Comparison of ENCODE assay signal across 8 cellular contexts in the genomic region with DNA sequence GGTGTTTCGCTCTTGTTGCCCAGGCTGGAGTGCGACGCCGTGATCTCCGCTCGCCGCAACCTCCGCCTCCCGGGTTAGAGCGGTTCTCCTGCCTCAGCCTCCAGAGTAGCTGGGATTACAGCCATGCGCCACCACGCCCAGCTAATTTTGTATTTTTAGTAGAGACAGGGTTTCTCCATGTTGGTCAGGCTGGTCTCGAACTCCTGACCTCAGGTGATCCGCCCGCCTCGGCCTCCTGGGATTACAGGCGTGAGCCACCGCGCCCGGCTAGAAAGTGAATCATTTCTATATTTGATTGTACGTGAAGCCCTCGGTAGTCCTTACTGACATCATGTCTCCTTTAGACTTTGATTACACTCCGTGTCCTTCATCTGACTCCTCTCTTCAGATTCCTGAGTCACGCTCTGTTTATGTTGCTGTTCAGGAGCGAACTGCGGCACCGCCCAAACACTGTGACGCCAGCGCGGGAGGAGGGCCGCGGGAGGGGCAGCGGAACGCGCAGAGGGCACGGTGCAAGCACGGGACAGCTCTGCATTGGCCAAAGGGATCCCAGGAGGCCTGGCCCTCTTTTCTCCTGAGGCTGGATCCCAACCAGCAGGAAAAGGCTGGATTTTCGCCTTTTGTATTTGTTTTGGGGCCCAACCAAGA. TPM values are rescaled to one million over a fixed set of nuclear protein-coding genes. Genes with fewer than 3 reads are reported as not detected.
DNase-seq lines count a peak whose midpoint lies in the region; ATAC-seq and TF ChIP-seq lines count a peak whose summit lies in the region.

No MANE protein-coding gene starts in this region.

- intact Hi-C loops in mammary epithelial cell (cut with micrococcal nuclease) (loop anchor here (1.0 kb wide), 2 partner anchors 36 to 510 kb away; no protein-coding TSS in a partner anchor), gastrocnemius medialis (cut with DNase I; ENCODE audit: low total_unique reads) (loop anchor here (1.0 to 5.0 kb wide), 3 partner anchors 400 to 1575 kb away; a partner anchor contains a TSS)

- WGBS in mammary epithelial cell (ENCODE audit: low coverage, missing lambda C conversion rate) = 29% methylated on average over 38 of the region's 38 CpGs

- peak overlapping the region; percentile 99 for H3K27ac Mint-ChIP-seq in WTC11

- H3K27me3 ChIP-seq in GM06990 (replicated peaks; ENCODE audit: control insufficient read depth, insufficient read depth, low read length) = no peaks in the 10 kb centered on the region; the same call in 1 of the 2 replicates
- H3K27me3 ChIP-seq in mammary epithelial cell (ENCODE audit: insufficient read depth, low read length) = no peaks in the 10 kb centered on the region
- no peaks in the 10 kb centered on the region for H3K27me3 ChIP-seq in iPS-15b (ENCODE audit: control insufficient read depth, insufficient read depth, low read length)
- H3K27me3 ChIP-seq in gastrocnemius medialis = no peaks in the 10 kb centered on the region

- H3K4me1 ChIP-seq in mammary epithelial cell (ENCODE audit: insufficient read depth, low read length) = peaks cover 19% of the 10 kb centered on the region
- H3K4me1 ChIP-seq in iPS-15b (ENCODE audit: control insufficient read depth, insufficient read depth, low read length) = peaks cover 9% of the 10 kb centered on the region
- H3K4me1 ChIP-seq in gastrocnemius medialis = peaks cover 11 to 18% of the 10 kb centered on the region in 2 donors

- peak; percentile 67 to 93 for TF ChIP-seq POLR2A in gastrocnemius medialis (IDR thresholded peaks at IDR 0.05)

- H3K4me3 ChIP-seq in GM06990 (replicated peaks; ENCODE audit: low read depth, low read length) = peak overlapping the region; percentile 64
- H3K4me3 ChIP-seq in mammary epithelial cell (replicated peaks in 1 of 3; ENCODE audit: insufficient read depth in 1 of 3, low read depth in 2 of 3, low read length in 3 of 3) = peak overlapping the region; percentile 67 to 99 (median 70)
- peak overlapping the region; percentile 95 for H3K4me3 ChIP-seq in iPS-15b (ENCODE audit: low read depth, low read length)
- peak overlapping the region; percentile 75 to 96 (median 88) for H3K4me3 ChIP-seq in gastrocnemius medialis

- H3K27me3 Mint-ChIP-seq in WTC11 (ENCODE audit: low read depth) = no peaks in the 10 kb centered on the region; the same call in 1 of the 2 replicates

- H3K9me3 ChIP-seq in mammary epithelial cell (replicated peaks; ENCODE audit: insufficient read depth, low read length) = no peaks in the 10 kb centered on the region
- H3K9me3 ChIP-seq in iPS-15b (ENCODE audit: control insufficient read depth, insufficient read depth, low read length) = no peaks in the 10 kb centered on the region
- H3K9me3 ChIP-seq in gastrocnemius medialis = no peaks in the 10 kb centered on the region

- H3K9ac ChIP-seq in mammary epithelial cell (ENCODE audit: insufficient read depth, low read length) = peak overlapping the region; percentile 99
- no peak overlapping the region for H3K9ac ChIP-seq in iPS-15b (ENCODE audit: low read depth, low read length)

- in situ Hi-C loops in mammary epithelial cell (cut with MboI; ENCODE audit: low sequenced_read_pairs in 2 of 2) (no loop called here), gastrocnemius medialis (cut with MboI; ENCODE audit: low sequenced_read_pairs in 4 of 4) (loop anchor here (5.0 to 25.0 kb wide), 3 partner anchors 500 to 1575 kb away; a partner anchor contains a TSS)

- peak overlapping the region; percentile 92 for H3K4me3 Mint-ChIP-seq in WTC11

- CTCF ChIA-PET in WTC11 (lab: Charles Lee) (interaction anchor here (0.6 kb wide), 1 partner anchor 59 kb away, joined by 4 read pairs; no protein-coding TSS in a partner anchor), mammary epithelial cell (lab: Charles Lee; ENCODE audit: low non-redundant PET) (interaction anchor here (0.7 kb wide), 1 partner anchor 20 kb away, joined by 5 read pairs; no protein-coding TSS in a partner anchor)

- H2AFZ ChIP-seq in mammary epithelial cell (ENCODE audit: low read depth, low read length) = peak overlapping the region; percentile 85

- H3K4me1 Mint-ChIP-seq in WTC11 = peaks cover 27% of the 10 kb centered on the region

- BruUV-seq in mammary epithelial cell (replicated peaks; lab: Mats Ljungman, UMichigan) = TSS peak; percentile 96

- POLR2A ChIA-PET in WTC11 (lab: Charles Lee) = interaction anchor here (1.4 kb wide), 4 partner anchors 18 to 959 kb away, joined by 3 to 12 read pairs (median 3); a partner anchor contains a TSS

- H3K27ac ChIP-seq in mammary epithelial cell (ENCODE audit: insufficient read depth, low read depth, low read length) (peak overlapping the region; percentile 99), gastrocnemius medialis (peak overlapping the region; percentile 98 to 100 (median 98))

- H3K36me3 ChIP-seq in GM06990 (ENCODE audit: control insufficient read depth, insufficient read depth, low read length) = no peaks in the 10 kb centered on the region
- H3K36me3 ChIP-seq in mammary epithelial cell (ENCODE audit: insufficient read depth, low read length) = no peaks in the 10 kb centered on the region
- no peaks in the 10 kb centered on the region for H3K36me3 ChIP-seq in iPS-15b (ENCODE audit: control insufficient read depth, insufficient read depth, low read length)
- peaks cover 0 to 12% of the 10 kb centered on the region in 2 donors for H3K36me3 ChIP-seq in gastrocnemius medialis

- DNase-seq in GM06990 (ENCODE audit: extremely low read depth, insufficient read length) (peak; percentile 55), NCI-H2171 (lab: John Stamatoyannopoulos, UW) (peak; percentile 51), WTC11 (ENCODE audit: low spot score) (peak; percentile 91), mammary epithelial cell (peak; percentile 99), gastrocnemius medialis (peak; percentile 97 to 99)

- H3K9me3 Mint-ChIP-seq in WTC11 = no peaks in the 10 kb centered on the region

- no peaks in the 10 kb centered on the region for H3K79me2 ChIP-seq in mammary epithelial cell (ENCODE audit: insufficient read depth, low read length)

- 0 out of 2 replicates have a peak, but pooled peaks cover under 1% of the 10 kb centered on the region for H3K36me3 Mint-ChIP-seq in WTC11

- peak overlapping the region; percentile 90 for H3K4me2 ChIP-seq in mammary epithelial cell (ENCODE audit: insufficient read depth, low read depth, low read length)

- TF ChIP-seq CTCF in GM06990 (IDR thresholded peaks at IDR 0.05; ENCODE audit: insufficient read depth, low read length, poor library complexity, severe bottlenecking) (no peak), WTC11 (IDR thresholded peaks at IDR 0.05) (no peak), mammary epithelial cell (conservative IDR thresholded peaks at IDR 0.05 in 1 of 2, IDR thresholded peaks at IDR 0.05 in 1 of 2; ENCODE audit: extremely low read depth in 1 of 2, insufficient read depth in 1 of 2, low read depth in 1 of 2, low read length in 2 of 2) (no peak), gastrocnemius medialis (IDR thresholded peaks at IDR 0.05 in 4 of 5, conservative IDR thresholded peaks at IDR 0.05 in 1 of 5) (no peak)

- H4K20me1 ChIP-seq in mammary epithelial cell (ENCODE audit: insufficient read depth, low read length) = no peaks in the 10 kb centered on the region

- ATAC-seq in HG02973 (IDR thresholded peaks at IDR 0.05; ENCODE audit: unreplicated experiment) = peak; percentile 49
- ATAC-seq in WTC11 = peak; percentile 88
- ATAC-seq in gastrocnemius medialis = peak; percentile 85 to 86
- no peak for ATAC-seq in HG03469 (IDR thresholded peaks at IDR 0.05; ENCODE audit: unreplicated experiment)

- dilution Hi-C loops in mammary epithelial cell (cut with HindIII; ENCODE audit: low sequenced_read_pairs) = no loop called here

TF ChIP-seq in WTC11, 78 proteins besides CTCF, POLR2A, EP300 and RAD21 (continues in another document):
- TF ChIP-seq, protein P1, sequence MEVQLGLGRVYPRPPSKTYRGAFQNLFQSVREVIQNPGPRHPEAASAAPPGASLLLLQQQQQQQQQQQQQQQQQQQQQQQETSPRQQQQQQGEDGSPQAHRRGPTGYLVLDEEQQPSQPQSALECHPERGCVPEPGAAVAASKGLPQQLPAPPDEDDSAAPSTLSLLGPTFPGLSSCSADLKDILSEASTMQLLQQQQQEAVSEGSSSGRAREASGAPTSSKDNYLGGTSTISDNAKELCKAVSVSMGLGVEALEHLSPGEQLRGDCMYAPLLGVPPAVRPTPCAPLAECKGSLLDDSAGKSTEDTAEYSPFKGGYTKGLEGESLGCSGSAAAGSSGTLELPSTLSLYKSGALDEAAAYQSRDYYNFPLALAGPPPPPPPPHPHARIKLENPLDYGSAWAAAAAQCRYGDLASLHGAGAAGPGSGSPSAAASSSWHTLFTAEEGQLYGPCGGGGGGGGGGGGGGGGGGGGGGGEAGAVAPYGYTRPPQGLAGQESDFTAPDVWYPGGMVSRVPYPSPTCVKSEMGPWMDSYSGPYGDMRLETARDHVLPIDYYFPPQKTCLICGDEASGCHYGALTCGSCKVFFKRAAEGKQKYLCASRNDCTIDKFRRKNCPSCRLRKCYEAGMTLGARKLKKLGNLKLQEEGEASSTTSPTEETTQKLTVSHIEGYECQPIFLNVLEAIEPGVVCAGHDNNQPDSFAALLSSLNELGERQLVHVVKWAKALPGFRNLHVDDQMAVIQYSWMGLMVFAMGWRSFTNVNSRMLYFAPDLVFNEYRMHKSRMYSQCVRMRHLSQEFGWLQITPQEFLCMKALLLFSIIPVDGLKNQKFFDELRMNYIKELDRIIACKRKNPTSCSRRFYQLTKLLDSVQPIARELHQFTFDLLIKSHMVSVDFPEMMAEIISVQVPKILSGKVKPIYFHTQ (CRISPR knock-in tag; IDR thresholded peaks at IDR 0.05) = 0 out of 2 replicates have a peak, but pooled peaks have one; percentile 67
- TF ChIP-seq NFE2L1 (CRISPR knock-in tag; IDR thresholded peaks at IDR 0.05) = peak; percentile 55; the same call in 1 of the 2 replicates
- TF ChIP-seq ZNF121 (CRISPR knock-in tag; IDR thresholded peaks at IDR 0.05) = peak; percentile 100
- peak; percentile 30; the same call in 1 of the 2 replicates for TF ChIP-seq GABPB1 (CRISPR knock-in tag; IDR thresholded peaks at IDR 0.05)

RNA-seq across cellular contexts. Expression of a gene that starts 0.6 kb away (rescaled TPM):
- total RNA-seq in WTC11 (2021) = 85.2 to 90.3 TPM (median 87.8 TPM) in 3 replicates
- 10 to 100 TPM; 18.6 to 55.0 TPM for total RNA-seq in mammary epithelial cell
- 10.1 TPM for polyA plus RNA-seq in mammary epithelial cell
- polyA minus RNA-seq in mammary epithelial cell = 0.88 TPM
- 100 to 1,000 TPM; 144 to 605 (median 175) TPM for total RNA-seq in gastrocnemius medialis

RNA-seq across cellular contexts. Expression of a gene that starts 33.3 kb away (rescaled TPM):
- not detected in 3 replicates for total RNA-seq in WTC11 (2021)
- not detected for total RNA-seq in mammary epithelial cell
- not detected for polyA plus RNA-seq in mammary epithelial cell
- not detected for polyA minus RNA-seq in mammary epithelial cell
- total RNA-seq in gastrocnemius medialis = not detected

RNA-seq across cellular contexts. Expression of a gene that starts 40.2 kb away (rescaled TPM):
- 0.09 to 0.21 TPM in 2 of 3 replicates, not detected in the other for total RNA-seq in WTC11 (2021)
- total RNA-seq in mammary epithelial cell = under 1 TPM in 1 of 2 donors, not detected in 1; 0.17 TPM
- polyA plus RNA-seq in mammary epithelial cell = 0.10 TPM
- polyA minus RNA-seq in mammary epithelial cell = not detected
- total RNA-seq in gastrocnemius medialis = under 1 TPM in 1 of 4 donors, not detected in 3; 0.42 TPM

Comparison
In these comparisons a context has a peak if more than half of its experiments do, and no peak if none do; other contexts are left out.
1. in situ Hi-C loops: an anchor here in gastrocnemius medialis (5.0 to 25.0 kb wide); none called in mammary epithelial cell.